Comparison of ENCODE assay signal across 22 cellular contexts in the genomic region with DNA sequence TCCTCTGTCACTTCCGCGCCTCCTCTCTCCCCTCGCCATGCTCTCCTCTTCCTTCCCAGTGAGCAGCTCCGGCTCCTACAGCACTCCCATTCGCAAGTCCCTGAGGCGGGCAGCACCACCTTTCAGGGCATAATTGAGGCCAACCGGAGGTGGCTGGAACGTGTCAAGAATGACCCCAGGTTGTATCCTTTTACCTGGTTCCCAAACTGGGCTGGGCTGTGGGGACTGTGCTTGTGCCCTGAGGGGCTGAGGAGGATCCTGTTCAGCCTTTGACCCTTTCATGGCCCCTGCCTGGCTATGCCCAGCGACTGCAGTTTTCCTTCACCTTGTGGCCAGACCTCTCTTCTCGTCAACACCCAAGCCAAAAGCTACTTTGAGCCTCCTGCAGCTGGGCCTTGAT.
"Had no signal": no experiment of that assay in that cellular context is flagged by ENCODE, and none has a peak within 500 bp of the region (broad histone marks: within the 10 kb centered on the region; RNA-seq: fewer than 3 reads in every experiment).

No MANE protein-coding gene starts in this region.

- H3K4me3 ChIP-seq: SK-N-MC had no signal

- DNase-seq: activated B cell treated with CpG ODN at 0.5 μM for 24 hours; activated CD4-positive, alpha-beta memory T cell treated with anti-CD3 and anti-CD28 coated beads for 36 hours; activated CD4-positive, alpha-beta T cell treated with anti-CD3 and anti-CD28 coated beads for 1 hour; activated CD4-positive, alpha-beta T cell treated with anti-CD3 and anti-CD28 coated beads, Interleukin-2, amount 10 ng/mL, durations not matched to agents 7 days and 5 days; activated CD8-positive, alpha-beta memory T cell treated with anti-CD3 and anti-CD28 coated beads for 24 hours; activated naive CD4-positive, alpha-beta T cell; activated T-cell treated with anti-CD3 and anti-CD28 coated beads, Interleukin-2, amount 50 U/mL, for 48 hours; central memory CD4-positive, alpha-beta T cell; KG1; NCI-H1048; NCI-H1930; NCI-H2107; NCI-H226; NCI-H526; OCI-M1; RPMI8226; T-helper 9 cell had no signal

- ATAC-seq: Panc1, Right ventricle myocardium inferior had no signal

- H3K27ac Mint-ChIP-seq: activated B cell treated with CpG ODN at 0.5 μM for 24 hours; activated CD4-positive, alpha-beta memory T cell treated with anti-CD3 and anti-CD28 coated beads for 36 hours; activated naive CD4-positive, alpha-beta T cell treated with anti-CD3 and anti-CD28 coated beads, Interleukin-2, amount 50 U/mL, for 24 hours; activated T-helper 2 cell treated with anti-CD3 and anti-CD28 coated beads, Interferon-gamma antibody, Interleukin-2, Interleukin-4, amounts not matched to agents 10 μg/mL and 5 μg/mL and 100 μg/mL, durations not matched to agents 14 hours and 24 hours and 36 hours had no signal

- H3K27ac ChIP-seq: SK-N-MC had no signal

- H3K27me3 Mint-ChIP-seq: activated B cell treated with CpG ODN at 0.5 μM for 24 hours; activated CD4-positive, alpha-beta memory T cell treated with anti-CD3 and anti-CD28 coated beads for 36 hours; activated CD4-positive, alpha-beta T cell treated with anti-CD3 and anti-CD28 coated beads, Interleukin-2, amount 10 ng/mL, durations not matched to agents 7 days and 5 days; activated naive CD4-positive, alpha-beta T cell treated with anti-CD3 and anti-CD28 coated beads, Interleukin-2, amount 50 U/mL, for 24 hours had no signal

- H3K9me3 Mint-ChIP-seq: activated B cell treated with CpG ODN at 0.5 μM for 24 hours; activated CD4-positive, alpha-beta memory T cell treated with anti-CD3 and anti-CD28 coated beads for 36 hours; activated CD4-positive, alpha-beta T cell treated with anti-CD3 and anti-CD28 coated beads, Interleukin-2, amount 10 ng/mL, durations not matched to agents 7 days and 5 days; activated naive CD4-positive, alpha-beta T cell treated with anti-CD3 and anti-CD28 coated beads, Interleukin-2, amount 50 U/mL, for 24 hours; activated T-helper 2 cell treated with anti-CD3 and anti-CD28 coated beads, Interferon-gamma antibody, Interleukin-2, Interleukin-4, amounts not matched to agents 10 μg/mL and 5 μg/mL and 100 μg/mL, durations not matched to agents 14 hours and 24 hours and 36 hours had no signal

- H3K4me3 Mint-ChIP-seq: activated B cell treated with CpG ODN at 0.5 μM for 24 hours; activated CD4-positive, alpha-beta memory T cell treated with anti-CD3 and anti-CD28 coated beads for 36 hours; activated CD4-positive, alpha-beta T cell treated with anti-CD3 and anti-CD28 coated beads, Interleukin-2, amount 10 ng/mL, durations not matched to agents 7 days and 5 days; activated naive CD4-positive, alpha-beta T cell treated with anti-CD3 and anti-CD28 coated beads, Interleukin-2, amount 50 U/mL, for 24 hours had no signal

- H3K4me1 Mint-ChIP-seq: activated B cell treated with CpG ODN at 0.5 μM for 24 hours; activated CD4-positive, alpha-beta T cell treated with anti-CD3 and anti-CD28 coated beads, Interleukin-2, amount 10 ng/mL, durations not matched to agents 7 days and 5 days; activated naive CD4-positive, alpha-beta T cell treated with anti-CD3 and anti-CD28 coated beads, Interleukin-2, amount 50 U/mL, for 24 hours had no signal
